1 cellular context compared by ENCODE assay signal in genomic region chr7:44561962-44562621, GRCh38.
TF ChIP-seq lines count a peak whose summit lies in the region.

No MANE protein-coding gene starts in this region.

TF ChIP-seq in A549, 52 proteins besides CTCF, POLR2A, EP300 and RAD21 (continued from another document):
- TF ChIP-seq, protein P1, sequence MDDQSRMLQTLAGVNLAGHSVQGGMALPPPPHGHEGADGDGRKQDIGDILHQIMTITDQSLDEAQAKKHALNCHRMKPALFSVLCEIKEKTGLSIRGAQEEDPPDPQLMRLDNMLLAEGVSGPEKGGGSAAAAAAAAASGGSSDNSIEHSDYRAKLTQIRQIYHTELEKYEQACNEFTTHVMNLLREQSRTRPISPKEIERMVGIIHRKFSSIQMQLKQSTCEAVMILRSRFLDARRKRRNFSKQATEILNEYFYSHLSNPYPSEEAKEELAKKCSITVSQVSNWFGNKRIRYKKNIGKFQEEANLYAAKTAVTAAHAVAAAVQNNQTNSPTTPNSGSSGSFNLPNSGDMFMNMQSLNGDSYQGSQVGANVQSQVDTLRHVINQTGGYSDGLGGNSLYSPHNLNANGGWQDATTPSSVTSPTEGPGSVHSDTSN (IDR thresholded peaks at IDR 0.05) = 0 out of 2 replicates have a peak, but pooled peaks have one; percentile 10
- TF ChIP-seq NFE2L2 (conservative IDR thresholded peaks at IDR 0.05; ENCODE audit: low read length) (peak; percentile 31; the same call in 1 of the 2 replicates), MYC (IDR thresholded peaks at IDR 0.05; ENCODE audit: borderline replicate concordance, low read length) (no peak), HOXB5 (CRISPR knock-in tag; IDR thresholded peaks at IDR 0.05) (no peak), MAFK (IDR thresholded peaks at IDR 0.05; ENCODE audit: partially characterized antibody) (peak; percentile 80)
